ENCODE assay signal across 26 cellular contexts in the genomic region with DNA sequence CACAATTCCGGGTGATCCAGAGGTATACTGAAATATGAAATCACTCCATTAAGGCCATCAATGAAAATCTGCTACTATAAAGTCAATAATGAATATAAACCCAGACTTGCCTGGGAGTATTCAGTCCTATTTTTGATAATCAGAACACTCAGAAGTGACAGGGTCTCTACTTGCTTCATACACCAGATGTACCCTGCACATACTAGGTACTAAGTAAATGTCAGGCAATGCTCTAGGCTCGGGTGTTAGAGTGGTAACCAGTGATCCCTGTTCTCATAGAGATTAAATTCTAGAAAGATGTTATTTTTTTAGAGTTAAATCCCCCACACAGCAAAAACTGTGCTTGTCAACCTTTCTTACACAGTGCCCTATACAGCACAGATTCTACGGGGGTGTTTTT. TPM values are rescaled to one million over a fixed set of nuclear protein-coding genes. Genes with fewer than 3 reads are reported as not detected.
DNase-seq lines count a peak whose midpoint lies in the region; ATAC-seq, FAIRE-seq and TF ChIP-seq lines count a peak whose summit lies in the region.
"Had no signal": no experiment of that assay in that cellular context is flagged by ENCODE, and none has a peak within 500 bp of the region (broad histone marks: within the 10 kb centered on the region; RNA-seq: fewer than 3 reads in every experiment).

No MANE protein-coding gene starts in this region.

- no peak overlapping the region for H3K4me3 Mint-ChIP-seq in activated CD4-positive, alpha-beta T cell treated with anti-CD3 and anti-CD28 coated beads, Interleukin-2, amount 10 ng/mL, durations not matched to agents 7 days and 5 days
- H3K4me3 Mint-ChIP-seq in CD8-positive, alpha-beta memory T cell: no peak overlapping the region
- H3K4me3 Mint-ChIP-seq in natural killer cell treated with Interleukin-12 subunit alpha and Interleukin-12 subunit beta and Interleukin-15 and Interleukin-18, amount 100 ng/mL, for 72 hours: no peak overlapping the region
- H3K4me3 Mint-ChIP-seq: endodermal cell, HFFc6, immature natural killer cell had no signal

- POLR2A ChIA-PET in activated CD4-positive, alpha-beta T cell treated with anti-CD3 and anti-CD28 coated beads, Interleukin-2, amount 10 ng/mL, durations not matched to agents 7 days and 5 days (lab: Charles Lee): no interaction called here
- POLR2A ChIA-PET in CD8-positive, alpha-beta memory T cell (lab: Charles Lee): interaction anchor here (1.2 kb wide), 1 partner anchor 115 kb away, joined by 3 read pairs; no protein-coding TSS in a partner anchor
- POLR2A ChIA-PET in GM12878 (lab: Charles Lee): interaction anchor here (1.4 to 1.5 kb wide), 2 partner anchors 8 to 15 kb away, joined by 3 to 4 read pairs; no protein-coding TSS in a partner anchor

- peaks cover 31% of the 10 kb centered on the region for H3K79me2 ChIP-seq in GM12878 (ENCODE audit: control insufficient read depth, insufficient read depth, low read length)

- H3K4me1 ChIP-seq in CD8-positive, alpha-beta memory T cell (ENCODE audit: insufficient read depth, low read length): peaks cover 28% of the 10 kb centered on the region
- peaks cover 2% of the 10 kb centered on the region; the same call in 1 of the 2 replicates for H3K4me1 ChIP-seq in GM12878 (ENCODE audit: control insufficient read depth, insufficient read depth, low read length)
- H3K4me1 ChIP-seq: pancreas, upper lobe of right lung had no signal

- no peak overlapping the region for H3K4me2 ChIP-seq in GM12878 (ENCODE audit: control insufficient read depth, insufficient read depth)
- H3K4me2 ChIP-seq: BLaER1 treated with 17β-estradiol and CSF1 and Interleukin-3, amounts not matched to agents 10 nM and 100 nM had no signal

- ATAC-seq in GM12878: no peak; the same call in 2 of the 3 replicates
- no peak for ATAC-seq in natural killer cell treated with Interleukin-12 subunit alpha and Interleukin-12 subunit beta and Interleukin-15 and Interleukin-18, amount 100 ng/mL, for 72 hours
- ATAC-seq in GM21786 (IDR thresholded peaks at IDR 0.05; ENCODE audit: unreplicated experiment): no peak
- ATAC-seq in GM21825 (IDR thresholded peaks at IDR 0.05; ENCODE audit: unreplicated experiment): no peak
- ATAC-seq: PC-3, sciatic nerve, upper lobe of right lung had no signal

- no peak for DNase-seq in activated CD4-positive, alpha-beta T cell treated with anti-CD3 and anti-CD28 coated beads, Interleukin-2, amount 10 ng/mL, durations not matched to agents 7 days and 5 days
- DNase-seq in activated CD4-positive, alpha-beta T cell treated with anti-CD3 and anti-CD28 coated beads, Interleukin-2, amount 50 U/mL, for 4 hours: no peak
- DNase-seq in CD8-positive, alpha-beta memory T cell: no peak
- DNase-seq in GM12878 (ENCODE audit: low read depth, low spot score): no peak
- DNase-seq in natural killer cell treated with Interleukin-12 subunit alpha and Interleukin-12 subunit beta and Interleukin-15 and Interleukin-18, amount 100 ng/mL, for 72 hours (ENCODE audit: low spot score): no peak
- no peak for DNase-seq in OCI-M2 (lab: John Stamatoyannopoulos, UW; ENCODE audit: unreplicated experiment)
- DNase-seq: activated gamma-delta T cell; DMS 273 treated with DMSO at 0.1 percent for 48 hours; endodermal cell; heart right ventricle; HFFc6; immature natural killer cell; NCI-H82; pancreas; PC-3; SIG-M5; stimulated activated naive CD4-positive, alpha-beta T cell treated with Interleukin-2 at 50 U/mL for 16 hours; T-helper 1 cell; upper lobe of right lung had no signal

- peaks cover 98% of the 10 kb centered on the region for H3K36me3 ChIP-seq in CD8-positive, alpha-beta memory T cell (ENCODE audit: insufficient read depth, low read length)
- peaks cover 42 to 84% of the 10 kb centered on the region in 2 experiments for H3K36me3 ChIP-seq in GM12878 (ENCODE audit: control insufficient read depth in 2 of 2, insufficient read depth in 2 of 2, low read length in 1 of 2)

- no peaks in the 10 kb centered on the region for H3K9me3 ChIP-seq in CD8-positive, alpha-beta memory T cell (ENCODE audit: low read length)
- H3K9me3 ChIP-seq in GM12878 (replicated peaks; ENCODE audit: control insufficient read depth, insufficient read depth, low read length): peaks cover 27% of the 10 kb centered on the region
- H3K9me3 ChIP-seq: pancreas, upper lobe of right lung had no signal

- BruUV-seq in GM12878 (replicated peaks; lab: Mats Ljungman, UMichigan): no TSS peak

- no peak overlapping the region for H3K9ac ChIP-seq in GM12878 (ENCODE audit: control insufficient read depth, insufficient read depth, low read length)
- H3K9ac ChIP-seq: BLaER1 treated with 17β-estradiol and CSF1 and Interleukin-3, amounts not matched to agents 10 nM and 100 nM had no signal

- H2AFZ ChIP-seq in GM12878 (ENCODE audit: control insufficient read depth, low read depth, low read length): no peak overlapping the region

- H3K4me1 Mint-ChIP-seq in activated CD4-positive, alpha-beta T cell treated with anti-CD3 and anti-CD28 coated beads, Interleukin-2, amount 10 ng/mL, durations not matched to agents 7 days and 5 days: peaks cover 93% of the 10 kb centered on the region
- H3K4me1 Mint-ChIP-seq in CD8-positive, alpha-beta memory T cell: peaks cover 38 to 80% (median 66%) of the 10 kb centered on the region in 3 donors
- H3K4me1 Mint-ChIP-seq in natural killer cell treated with Interleukin-12 subunit alpha and Interleukin-12 subunit beta and Interleukin-15 and Interleukin-18, amount 100 ng/mL, for 72 hours (ENCODE audit: low read depth in 2 of 2): peaks cover 51 to 72% of the 10 kb centered on the region in 2 donors
- H3K4me1 Mint-ChIP-seq: endodermal cell had no signal

- H3K27ac Mint-ChIP-seq in activated CD4-positive, alpha-beta T cell treated with anti-CD3 and anti-CD28 coated beads, Interleukin-2, amount 10 ng/mL, durations not matched to agents 7 days and 5 days: peak overlapping the region; percentile 64
- peak overlapping the region; percentile 60 to 95 (median 76) for H3K27ac Mint-ChIP-seq in CD8-positive, alpha-beta memory T cell
- H3K27ac Mint-ChIP-seq in natural killer cell treated with Interleukin-12 subunit alpha and Interleukin-12 subunit beta and Interleukin-15 and Interleukin-18, amount 100 ng/mL, for 72 hours: peak overlapping the region; percentile 28 to 30
- H3K27ac Mint-ChIP-seq: endodermal cell, HFFc6 had no signal

- TF ChIP-seq EP300 in GM12878 (IDR thresholded peaks at IDR 0.05; ENCODE audit: borderline replicate concordance in 1 of 2, control insufficient read depth in 1 of 2, low read depth in 2 of 2, low read length in 2 of 2): no peak

- RAD21 ChIA-PET in GM12878 (lab: Charles Lee; ENCODE audit: unreplicated experiment): no interaction called here

- H3K36me3 Mint-ChIP-seq in activated CD4-positive, alpha-beta T cell treated with anti-CD3 and anti-CD28 coated beads, Interleukin-2, amount 10 ng/mL, durations not matched to agents 7 days and 5 days (ENCODE audit: low read depth): peaks cover 95% of the 10 kb centered on the region
- H3K36me3 Mint-ChIP-seq in CD8-positive, alpha-beta memory T cell: peaks cover 38 to 96% (median 55%) of the 10 kb centered on the region in 3 donors
- peaks cover 86% of the 10 kb centered on the region for H3K36me3 Mint-ChIP-seq in natural killer cell treated with Interleukin-12 subunit alpha and Interleukin-12 subunit beta and Interleukin-15 and Interleukin-18, amount 100 ng/mL, for 72 hours

- 75% methylated on average over 3 of the region's 3 CpGs for WGBS in GM12878 (ENCODE audit: insufficient coverage, insufficient replicate concordance, low lambda C conversion rate, missing lambda C conversion rate)

- no peak overlapping the region for H3K4me3 ChIP-seq in CD8-positive, alpha-beta memory T cell (ENCODE audit: low read length)
- H3K4me3 ChIP-seq in GM12878: no peak overlapping the region
- H3K4me3 ChIP-seq: BLaER1 treated with 17β-estradiol and CSF1 and Interleukin-3, amounts not matched to agents 10 nM and 100 nM; heart right ventricle; pancreas; upper lobe of right lung had no signal

- peaks cover 26% of the 10 kb centered on the region; the same call in 1 of the 2 replicates for H4K20me1 ChIP-seq in GM12878 (ENCODE audit: control insufficient read depth, insufficient read depth)

- FAIRE-seq in GM12878 (lab: Jason Lieb, UNC): no peak
- FAIRE-seq: A204.1, G401.6, pancreas had no signal

- TF ChIP-seq RAD21 in GM12878 (IDR thresholded peaks at IDR 0.05; ENCODE audit: insufficient read depth, low read depth, low read length): no peak

- H3K27me3 ChIP-seq in CD8-positive, alpha-beta memory T cell (ENCODE audit: insufficient read depth, low read length, poor library complexity, severe bottlenecking): no peaks in the 10 kb centered on the region
- no peaks in the 10 kb centered on the region for H3K27me3 ChIP-seq in GM12878 (replicated peaks in 1 of 2; ENCODE audit: control insufficient read depth in 2 of 2, insufficient read depth in 2 of 2, low read length in 1 of 2)
- H3K27me3 ChIP-seq: BLaER1 treated with 17β-estradiol and CSF1 and Interleukin-3, amounts not matched to agents 10 nM and 100 nM; heart right ventricle; pancreas; upper lobe of right lung had no signal

- TF ChIP-seq CTCF in GM12878 (IDR thresholded peaks at IDR 0.05 in 2 of 3, conservative IDR thresholded peaks at IDR 0.05 in 1 of 3; ENCODE audit: control insufficient read depth in 2 of 3, extremely low read depth in 1 of 3, insufficient read depth in 1 of 3, low read depth in 3 of 3, low read length in 3 of 3): no peak

- no peak; the same call in 1 of the 2 replicates for TF ChIP-seq POLR2A in GM12878 (IDR thresholded peaks at IDR 0.05; ENCODE audit: low read depth, low read length)

- peaks cover 22% of the 10 kb centered on the region for H3K9me3 Mint-ChIP-seq in activated CD4-positive, alpha-beta T cell treated with anti-CD3 and anti-CD28 coated beads, Interleukin-2, amount 10 ng/mL, durations not matched to agents 7 days and 5 days
- H3K9me3 Mint-ChIP-seq in CD8-positive, alpha-beta memory T cell: peaks cover 0 to 2% (median 0%) of the 10 kb centered on the region in 5 donors
- H3K9me3 Mint-ChIP-seq in natural killer cell treated with Interleukin-12 subunit alpha and Interleukin-12 subunit beta and Interleukin-15 and Interleukin-18, amount 100 ng/mL, for 72 hours: no peaks in the 10 kb centered on the region
- H3K9me3 Mint-ChIP-seq: HFFc6, immature natural killer cell had no signal

- SMC1A ChIA-PET in GM12878 (lab: Charles Lee; ENCODE audit: uncharacterized antibody, unreplicated experiment): interaction anchor here (0.8 to 2.3 kb wide), 8 partner anchors 9 to 54 kb away, joined by 3 to 9 read pairs (median 4); no protein-coding TSS in a partner anchor

- in situ Hi-C loops in GM12878 (cut with MboI): no loop called here

- no peak overlapping the region for H3K27ac ChIP-seq in CD8-positive, alpha-beta memory T cell (ENCODE audit: low read depth, low read length)
- no peak overlapping the region for H3K27ac ChIP-seq in GM12878 (ENCODE audit: control insufficient read depth, insufficient read depth)
- H3K27ac ChIP-seq: BLaER1 treated with 17β-estradiol and CSF1 and Interleukin-3, amounts not matched to agents 10 nM and 100 nM; heart right ventricle; upper lobe of right lung; VCaP had no signal

- no peaks in the 10 kb centered on the region for H3K27me3 Mint-ChIP-seq in activated CD4-positive, alpha-beta T cell treated with anti-CD3 and anti-CD28 coated beads, Interleukin-2, amount 10 ng/mL, durations not matched to agents 7 days and 5 days
- no peaks in the 10 kb centered on the region for H3K27me3 Mint-ChIP-seq in CD8-positive, alpha-beta memory T cell
- no peaks in the 10 kb centered on the region for H3K27me3 Mint-ChIP-seq in natural killer cell treated with Interleukin-12 subunit alpha and Interleukin-12 subunit beta and Interleukin-15 and Interleukin-18, amount 100 ng/mL, for 72 hours

- CTCF ChIA-PET in activated CD4-positive, alpha-beta T cell treated with anti-CD3 and anti-CD28 coated beads, Interleukin-2, amount 10 ng/mL, durations not matched to agents 7 days and 5 days (lab: Charles Lee): interaction anchor here (1.3 to 1.9 kb wide), 6 partner anchors 11 to 116 kb away, joined by 3 to 6 read pairs (median 5); partner anchors contain the start of gene STAT1
- CTCF ChIA-PET in CD8-positive, alpha-beta memory T cell (lab: Charles Lee): interaction anchor here (1.4 kb wide), 1 partner anchor 154 kb away, joined by 5 read pairs; no protein-coding TSS in a partner anchor
- CTCF ChIA-PET in GM12878 (lab: Yijun Ruan, JAX): interaction anchor here (1.3 kb wide), 1 partner anchor 34 kb away, joined by 3 read pairs; no protein-coding TSS in a partner anchor

- intact Hi-C loops in GM12878 (cut with micrococcal nuclease; ENCODE audit: unreplicated experiment): no loop called here

RNA-seq across cellular contexts. Expression of gene STAT1, which starts 12.3 kb away (rescaled TPM):
- 100 to 1,000 TPM; 876 to 958 TPM for total RNA-seq in activated CD4-positive, alpha-beta T cell treated with anti-CD3 and anti-CD28 coated beads, Interleukin-2, amount 10 ng/mL, durations not matched to agents 7 days and 5 days
- 100 to 1,000 TPM; 142 to 145 TPM for total RNA-seq in CD8-positive, alpha-beta memory T cell
- polyA plus RNA-seq in CD8-positive, alpha-beta memory T cell: 173 TPM
- 234 and 236 TPM in 2 replicates for total RNA-seq in GM12878 (2013; cell fraction: nucleolus; rRNA removed)
- total RNA-seq in GM12878 (2014; rRNA removed): 266 and 304 TPM in 2 replicates
- 249 and 277 TPM in 2 replicates for total RNA-seq in GM12878 (2014; rRNA removed; fragmentation: Illumina TruSeq; extraction: Trizol)
- total RNA-seq in GM12878 (2021): 309 and 336 TPM in 2 replicates
- polyA plus RNA-seq in GM12878 (2011; ENCODE audit: low read depth): 185 TPM
- 398 and 422 TPM in 2 replicates for polyA plus RNA-seq in GM12878 (2011; rRNA removed)
- 272 and 306 TPM in 2 replicates for polyA plus RNA-seq in GM12878 (2011; cell fraction: cytosol; rRNA removed)
- polyA plus RNA-seq in GM12878 (2011; cell fraction: nucleus; rRNA removed): 395 and 414 TPM in 2 replicates
- 237 and 268 TPM in 2 replicates for polyA plus RNA-seq in GM12878 (2012)
- 337 and 410 TPM in 2 replicates for polyA plus RNA-seq in GM12878 (2014; fragmentation: Illumina TruSeq; extraction: Trizol)
- polyA plus RNA-seq in GM12878 (2014; fragmentation: Nextera tagmentation; extraction: Ambion mirVana): 100 to 1,000 TPM in 1 of 2 experiments, 10 to 100 TPM in 1; 81.8 to 102 TPM
- 243 and 305 TPM in 2 replicates for polyA plus RNA-seq in GM12878 (2014; rRNA removed)
- 100 to 1,000 TPM; 318 to 326 TPM for polyA plus RNA-seq in GM12878 (2016; fragmentation: Nextera tagmentation; extraction: Ambion mirVana)
- polyA minus RNA-seq in GM12878 (2011; rRNA and poly(A)+ RNA removed): 452 and 493 TPM in 2 replicates
- 179 and 200 TPM in 2 replicates for polyA minus RNA-seq in GM12878 (2011; cell fraction: cytosol; rRNA and poly(A)+ RNA removed)
- 391 and 520 TPM in 2 replicates for polyA minus RNA-seq in GM12878 (2011; cell fraction: nucleus; rRNA and poly(A)+ RNA removed)
- total RNA-seq in natural killer cell treated with Interleukin-12 subunit alpha and Interleukin-12 subunit beta and Interleukin-15 and Interleukin-18, amount 100 ng/mL, for 72 hours: 100 to 1,000 TPM; 145 to 252 TPM
